In genomic region chr1:72567511-72567910, GRCh38 we compare ENCODE assay signal across 21 cellular contexts.
DNase-seq lines count a peak whose midpoint lies in the region; ATAC-seq and TF ChIP-seq lines count a peak whose summit lies in the region.
"Had no signal": no experiment of that assay in that cellular context is flagged by ENCODE, and none has a peak within 500 bp of the region (broad histone marks: within the 10 kb centered on the region; RNA-seq: fewer than 3 reads in every experiment).

No MANE protein-coding gene starts in this region.

- no peaks in the 10 kb centered on the region for H3K79me2 ChIP-seq in fibroblast of lung (ENCODE audit: control insufficient read depth, insufficient read depth, low read length)

- H4K20me1 ChIP-seq in fibroblast of lung (ENCODE audit: control insufficient read depth, extremely low read depth, insufficient read depth, low read length): no peaks in the 10 kb centered on the region

- peaks cover 0 to 3% of the 10 kb centered on the region in 2 donors for H3K9me3 Mint-ChIP-seq in activated T-cell treated with anti-CD3 and anti-CD28 coated beads, Interleukin-2, amount 50 U/mL, for 72 hours
- H3K9me3 Mint-ChIP-seq: activated CD4-positive, alpha-beta T cell treated with anti-CD3 and anti-CD28 coated beads, Interleukin-2, amount 10 ng/mL, durations not matched to agents 7 days and 5 days; stimulated activated memory B cell treated with anti-CD40 and anti-IgM and Interleukin-4, amounts not matched to agents 10 μg/mL and 1 μg/mL and 100 μg/mL, for 72 hours had no signal

- DNase-seq in NCI-H2029 (lab: John Stamatoyannopoulos, UW) (peak; percentile 19), NCI-H2029 treated with DMSO at 0.1 percent for 48 hours (lab: John Stamatoyannopoulos, UW) (no peak), NCI-H446 (lab: John Stamatoyannopoulos, UW) (peak; percentile 40 to 85), fibroblast of lung (ENCODE audit: low read depth in 2 of 2) (peak; percentile 6 to 60), skeletal muscle cell (ENCODE audit: low read depth) (peak; percentile 10), cerebellar nuclear complex (lab: John Stamatoyannopoulos, UW) (no peak), NCI-H128 (lab: John Stamatoyannopoulos, UW; ENCODE audit: unreplicated experiment) (no peak)
- no peak for DNase-seq in activated T-cell treated with anti-CD3 and anti-CD28 coated beads, Interleukin-2, amount 50 U/mL, for 72 hours
- DNase-seq: 8988T; activated CD4-positive, alpha-beta T cell treated with anti-CD3 and anti-CD28 coated beads, Interleukin-2, amount 10 ng/mL, durations not matched to agents 7 days and 5 days; activated naive CD4-positive, alpha-beta T cell treated with anti-CD3 and anti-CD28 coated beads, Interleukin-2, amount 50 U/mL, for 16 hours; brain microvascular endothelial cell; effector CD8-positive, alpha-beta T cell; H7; naive thymus-derived CD4-positive, alpha-beta T cell; NCI-H526 treated with DMSO at 0.1 percent for 48 hours; trophoblast cell had no signal

- no peaks in the 10 kb centered on the region for H3K27me3 ChIP-seq in fibroblast of lung (ENCODE audit: control insufficient read depth, insufficient read depth, low read length)
- H3K27me3 ChIP-seq: brain microvascular endothelial cell, gastroesophageal sphincter had no signal

- H3K4me3 ChIP-seq in fibroblast of lung (replicated peaks in 1 of 4; ENCODE audit: control extremely low read depth in 1 of 4, insufficient read depth in 1 of 4, low read depth in 3 of 4, low read length in 4 of 4) (no peak overlapping the region), skeletal muscle cell (ENCODE audit: low read depth, low read length) (no peak overlapping the region)
- H3K4me3 ChIP-seq: gastroesophageal sphincter had no signal

- no peak overlapping the region for H3K4me3 Mint-ChIP-seq in activated T-cell treated with anti-CD3 and anti-CD28 coated beads, Interleukin-2, amount 50 U/mL, for 72 hours
- H3K4me3 Mint-ChIP-seq: activated CD4-positive, alpha-beta T cell treated with anti-CD3 and anti-CD28 coated beads, Interleukin-2, amount 10 ng/mL, durations not matched to agents 7 days and 5 days; naive thymus-derived CD4-positive, alpha-beta T cell; stimulated activated memory B cell treated with anti-CD40 and anti-IgM and Interleukin-4, amounts not matched to agents 10 μg/mL and 1 μg/mL and 100 μg/mL, for 72 hours had no signal

- H3K4me1 ChIP-seq in fibroblast of lung (ENCODE audit: control insufficient read depth, extremely low read depth, insufficient read depth, low read length): no peaks in the 10 kb centered on the region

- H3K9me3 ChIP-seq in fibroblast of lung (ENCODE audit: control insufficient read depth, insufficient read depth, low read depth, low read length): no peaks in the 10 kb centered on the region
- H3K9me3 ChIP-seq: gastroesophageal sphincter had no signal

- no peak for TF ChIP-seq CTCF in fibroblast of lung (conservative IDR thresholded peaks at IDR 0.05 in 1 of 2, IDR thresholded peaks at IDR 0.05 in 1 of 2; ENCODE audit: low read depth in 1 of 2, low read length in 2 of 2)

- no peak overlapping the region for H3K27ac ChIP-seq in fibroblast of lung (ENCODE audit: insufficient read depth, low read length)
- H3K27ac ChIP-seq: brain microvascular endothelial cell, C4-2B, gastroesophageal sphincter had no signal

- H2AFZ ChIP-seq in fibroblast of lung (ENCODE audit: low read length): no peak overlapping the region

- H3K27ac Mint-ChIP-seq in activated T-cell treated with anti-CD3 and anti-CD28 coated beads, Interleukin-2, amount 50 U/mL, for 72 hours: no peak overlapping the region
- H3K27ac Mint-ChIP-seq: activated CD4-positive, alpha-beta T cell treated with anti-CD3 and anti-CD28 coated beads, Interleukin-2, amount 10 ng/mL, durations not matched to agents 7 days and 5 days; naive thymus-derived CD4-positive, alpha-beta T cell; progenitor cell of endocrine pancreas; stimulated activated memory B cell treated with anti-CD40 and anti-IgM and Interleukin-4, amounts not matched to agents 10 μg/mL and 1 μg/mL and 100 μg/mL, for 72 hours had no signal

- H3K36me3 ChIP-seq in fibroblast of lung (ENCODE audit: control insufficient read depth, insufficient read depth, low read length): no peaks in the 10 kb centered on the region
- H3K36me3 ChIP-seq: brain microvascular endothelial cell, gastroesophageal sphincter had no signal

- H3K36me3 Mint-ChIP-seq in activated T-cell treated with anti-CD3 and anti-CD28 coated beads, Interleukin-2, amount 50 U/mL, for 72 hours (ENCODE audit: insufficient read depth in 2 of 2): no peaks in the 10 kb centered on the region
- H3K36me3 Mint-ChIP-seq: naive thymus-derived CD4-positive, alpha-beta T cell; stimulated activated memory B cell treated with anti-CD40 and anti-IgM and Interleukin-4, amounts not matched to agents 10 μg/mL and 1 μg/mL and 100 μg/mL, for 72 hours had no signal

- ATAC-seq in activated T-cell treated with anti-CD3 and anti-CD28 coated beads, Interleukin-2, amount 50 U/mL, for 72 hours (replicated peaks in 1 of 2): no peak
- ATAC-seq: gastroesophageal sphincter; naive thymus-derived CD4-positive, alpha-beta T cell; stimulated activated memory B cell treated with anti-CD40 and anti-IgM and Interleukin-4, amounts not matched to agents 10 μg/mL and 1 μg/mL and 100 μg/mL, for 72 hours had no signal

- no peak overlapping the region for H3K9ac ChIP-seq in fibroblast of lung (ENCODE audit: insufficient read depth, low read length)

- H3K4me2 ChIP-seq in fibroblast of lung (ENCODE audit: extremely low read depth, insufficient read depth, low read length): no peak overlapping the region

- H3K4me1 Mint-ChIP-seq in activated T-cell treated with anti-CD3 and anti-CD28 coated beads, Interleukin-2, amount 50 U/mL, for 72 hours (ENCODE audit: low read depth): no peaks in the 10 kb centered on the region
- H3K4me1 Mint-ChIP-seq: activated CD4-positive, alpha-beta T cell treated with anti-CD3 and anti-CD28 coated beads, Interleukin-2, amount 10 ng/mL, durations not matched to agents 7 days and 5 days; naive thymus-derived CD4-positive, alpha-beta T cell; stimulated activated memory B cell treated with anti-CD40 and anti-IgM and Interleukin-4, amounts not matched to agents 10 μg/mL and 1 μg/mL and 100 μg/mL, for 72 hours had no signal

- H3K27me3 Mint-ChIP-seq in activated T-cell treated with anti-CD3 and anti-CD28 coated beads, Interleukin-2, amount 50 U/mL, for 72 hours (ENCODE audit: low read depth): no peaks in the 10 kb centered on the region
- H3K27me3 Mint-ChIP-seq: activated CD4-positive, alpha-beta T cell treated with anti-CD3 and anti-CD28 coated beads, Interleukin-2, amount 10 ng/mL, durations not matched to agents 7 days and 5 days; naive thymus-derived CD4-positive, alpha-beta T cell; progenitor cell of endocrine pancreas; stimulated activated memory B cell treated with anti-CD40 and anti-IgM and Interleukin-4, amounts not matched to agents 10 μg/mL and 1 μg/mL and 100 μg/mL, for 72 hours had no signal

Comparison
In these comparisons a context has a peak if more than half of its experiments do, and no peak if none do; other contexts are left out.
1. DNase-seq: peak in NCI-H2029 (single experiment), NCI-H446 (2 of 2), fibroblast of lung (2 of 2) and skeletal muscle cell (single experiment); none in NCI-H2029 treated with DMSO at 0.1 percent for 48 hours (single experiment), activated T-cell treated with anti-CD3 and anti-CD28 coated beads, Interleukin-2, amount 50 U/mL, for 72 hours (0 of 2), cerebellar nuclear complex (0 of 2) and NCI-H128 (single experiment).